22 cellular contexts compared by ENCODE assay signal in genomic region chr2:164496421-164496820, GRCh38.
"Had no signal": no experiment of that assay in that cellular context is flagged by ENCODE, and none has a peak within 500 bp of the region (broad histone marks: within the 10 kb centered on the region; RNA-seq: fewer than 3 reads in every experiment).

No MANE protein-coding gene starts in this region.

- ATAC-seq: effector memory CD8-positive, alpha-beta T cell; foreskin keratinocyte; gastroesophageal sphincter; heart left ventricle; left colon; left lobe of liver; lower lobe of right lung; mucosa of descending colon had no signal

- H3K27ac ChIP-seq: coronary artery, esophagus muscularis mucosa, foreskin keratinocyte, gastroesophageal sphincter, heart left ventricle, hepatocyte, left ventricle myocardium inferior, lower lobe of right lung had no signal

- H2AFZ ChIP-seq: hepatocyte had no signal

- H3K27me3 ChIP-seq: esophagus muscularis mucosa, foreskin keratinocyte, gastroesophageal sphincter, heart left ventricle, hepatocyte had no signal

- H3K9me3 ChIP-seq: esophagus muscularis mucosa, gastroesophageal sphincter, heart left ventricle, left ventricle myocardium inferior, lower lobe of right lung, mucosa of descending colon had no signal

- H3K4me3 ChIP-seq: coronary artery, esophagus muscularis mucosa, gastroesophageal sphincter, heart left ventricle, hepatocyte, left ventricle myocardium inferior, lower lobe of right lung, mucosa of descending colon had no signal

- H3K79me2 ChIP-seq: hepatocyte had no signal

- DNase-seq: dermis blood vessel endothelial cell; effector CD8-positive, alpha-beta T cell; effector memory CD8-positive, alpha-beta T cell; endodermal cell; foreskin keratinocyte; heart left ventricle; immature natural killer cell; islet precursor cell; kidney; kidney glomerular epithelial cell; left colon; left ventricle myocardium inferior; lower lobe of right lung; mesenchymal stem cell; mucosa of descending colon; naive B cell had no signal

- FAIRE-seq: endometrium had no signal

- H3K36me3 ChIP-seq: esophagus muscularis mucosa, gastroesophageal sphincter, heart left ventricle, lower lobe of right lung had no signal

- H3K4me1 ChIP-seq: esophagus muscularis mucosa, foreskin keratinocyte, gastroesophageal sphincter, heart left ventricle, left ventricle myocardium inferior, lower lobe of right lung had no signal

- H3K4me2 ChIP-seq: hepatocyte had no signal
